In genomic region chr22:32852346-32853251, GRCh38 we compare ENCODE assay signal across 1 cellular context.
A peak's percentile ranks its signal among the peaks of the same experiment; 100 is the strongest.
TF ChIP-seq lines count a peak whose summit lies in the region.

No MANE protein-coding gene starts in this region.

TF ChIP-seq in K562, 482 proteins besides CTCF, POLR2A, EP300 and RAD21:
- TF ChIP-seq VEZF1 (CRISPR knock-in tag; IDR thresholded peaks at IDR 0.05), result no peak
- TF ChIP-seq NFIC (IDR thresholded peaks at IDR 0.05), result peak; percentile 41; the same call in 1 of the 2 replicates
